Comparison of ENCODE assay signal across 10 cellular contexts in the genomic region with DNA sequence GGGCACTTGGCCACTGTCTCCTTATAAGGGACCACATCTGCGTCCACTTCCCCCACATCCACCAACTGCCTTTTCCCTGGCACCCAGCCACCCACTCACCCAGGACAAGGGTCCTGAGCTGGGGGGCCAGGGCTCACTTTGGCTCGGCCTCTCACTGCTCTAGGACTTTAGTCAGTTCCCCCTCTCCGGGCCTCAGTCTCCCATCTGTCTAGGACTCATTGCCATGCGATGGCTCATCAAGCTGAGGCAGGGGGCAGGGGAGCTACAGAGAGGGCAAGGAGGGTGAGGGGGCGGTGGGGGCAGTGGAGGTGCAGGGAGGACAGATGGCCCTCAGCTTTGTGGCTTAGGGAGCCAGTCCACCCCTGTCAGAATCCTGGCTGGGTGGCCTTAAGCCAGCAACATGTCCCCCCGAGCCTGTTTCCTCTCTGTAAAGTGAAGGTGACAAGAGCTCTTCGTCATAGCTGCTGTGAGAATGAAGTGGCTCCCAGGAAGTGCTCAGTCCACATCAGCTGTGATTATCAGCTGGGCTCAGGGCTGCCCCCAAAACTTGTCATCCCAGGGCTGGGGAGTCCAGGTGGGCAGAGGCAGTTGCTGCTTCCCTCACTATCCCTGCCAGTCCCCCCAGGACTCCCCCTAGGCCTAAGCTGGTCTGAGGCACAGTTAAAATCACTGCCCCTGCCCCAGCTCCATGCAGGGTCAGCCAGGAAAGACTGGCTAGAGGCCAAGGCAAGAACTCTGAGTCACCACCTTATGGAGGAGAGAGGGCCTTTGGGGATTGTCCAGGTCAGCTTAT. TPM values are rescaled to one million over a fixed set of nuclear protein-coding genes. Genes with fewer than 3 reads are reported as not detected.
A peak's percentile ranks its signal among the peaks of the same experiment; 100 is the strongest.
DNase-seq lines count a peak whose midpoint lies in the region; ATAC-seq and TF ChIP-seq lines count a peak whose summit lies in the region.
"Had no signal": no experiment of that assay in that cellular context is flagged by ENCODE, and none has a peak within 500 bp of the region (broad histone marks: within the 10 kb centered on the region; RNA-seq: fewer than 3 reads in every experiment).

No MANE protein-coding gene starts in this region.

- H3K36me3 Mint-ChIP-seq in chondrocyte (ENCODE audit: low read depth) (no peaks in the 10 kb centered on the region), progenitor cell of endocrine pancreas (ENCODE audit: insufficient read depth) (no peaks in the 10 kb centered on the region)

- no peak overlapping the region for H3K4me3 Mint-ChIP-seq in chondrocyte (ENCODE audit: unreplicated experiment)
- H3K4me3 Mint-ChIP-seq in progenitor cell of endocrine pancreas (ENCODE audit: low read depth), result no peak overlapping the region

- H3K27ac ChIP-seq in OCI-LY3 (ENCODE audit: low read length), result peak overlapping the region; percentile 94

- H3K4me2 ChIP-seq in OCI-LY3 (ENCODE audit: low read length), result peak overlapping the region; percentile 72

- H3K27me3 ChIP-seq in OCI-LY3 (ENCODE audit: low read depth, low read length), result no peaks in the 10 kb centered on the region

- H3K79me2 ChIP-seq in OCI-LY3 (ENCODE audit: low read length), result peaks cover 60% of the 10 kb centered on the region

- peak overlapping the region; percentile 75 for H3K27ac Mint-ChIP-seq in chondrocyte (ENCODE audit: unreplicated experiment)
- peak overlapping the region; percentile 29 for H3K27ac Mint-ChIP-seq in progenitor cell of endocrine pancreas

- no peak for TF ChIP-seq CTCF in OCI-LY3 (IDR thresholded peaks at IDR 0.05; ENCODE audit: low read depth, low read length)
- TF ChIP-seq CTCF in chondrocyte (IDR thresholded peaks at IDR 0.05), result no peak
- no peak for TF ChIP-seq CTCF in progenitor cell of endocrine pancreas (IDR thresholded peaks at IDR 0.05; ENCODE audit: unreplicated experiment)

- H4K20me1 ChIP-seq in OCI-LY3 (ENCODE audit: insufficient read depth, low read length), result peaks cover 30% of the 10 kb centered on the region

- peak overlapping the region; percentile 48 for H3K4me3 ChIP-seq in OCI-LY3 (ENCODE audit: low read length)

- H3K4me1 Mint-ChIP-seq in chondrocyte (ENCODE audit: low read depth) (peaks cover 27% of the 10 kb centered on the region), progenitor cell of endocrine pancreas (ENCODE audit: low read depth) (no peaks in the 10 kb centered on the region)

- peaks cover 89% of the 10 kb centered on the region for H3K4me1 ChIP-seq in OCI-LY3 (ENCODE audit: low read length)

- no peak overlapping the region for H2AFZ ChIP-seq in OCI-LY3 (ENCODE audit: low read depth, low read length)

- ATAC-seq in GM18519 (IDR thresholded peaks at IDR 0.05; ENCODE audit: low FRiP score, unreplicated experiment) (no peak), GM18520 (IDR thresholded peaks at IDR 0.05; ENCODE audit: unreplicated experiment) (no peak)

- H3K9me3 ChIP-seq in OCI-LY3 (ENCODE audit: insufficient read depth, low read length), result no peaks in the 10 kb centered on the region
- H3K9me3 ChIP-seq: heart left ventricle had no signal

- H3K9ac ChIP-seq in OCI-LY3 (ENCODE audit: low read length), result peak overlapping the region; percentile 88

- peaks cover 78% of the 10 kb centered on the region for H3K36me3 ChIP-seq in OCI-LY3 (replicated peaks; ENCODE audit: low read depth, low read length)

- DNase-seq in GM04503 (ENCODE audit: low read depth) (peak; percentile 43), chondrocyte (ENCODE audit: low spot score) (no peak), progenitor cell of endocrine pancreas (ENCODE audit: low spot score, unreplicated experiment) (no peak), putamen (ENCODE audit: low spot score) (no peak), inferior parietal cortex (ENCODE audit: extremely low spot score) (no peak)

- H3K9me3 Mint-ChIP-seq in chondrocyte (ENCODE audit: low read depth) (no peaks in the 10 kb centered on the region), progenitor cell of endocrine pancreas (ENCODE audit: low read depth) (no peaks in the 10 kb centered on the region)

- H3K27me3 Mint-ChIP-seq in chondrocyte (ENCODE audit: low read depth) (peaks cover 19% of the 10 kb centered on the region), progenitor cell of endocrine pancreas (peaks cover 8% of the 10 kb centered on the region)

RNA-seq across cellular contexts. Expression of a gene that starts 14.9 kb away (rescaled TPM):
- total RNA-seq in chondrocyte, result 0.20 TPM in 1 of 3 replicates, not detected in the others
- 1.7 and 1.9 TPM in 2 replicates for total RNA-seq in progenitor cell of endocrine pancreas

RNA-seq across cellular contexts. Expression of a gene that starts 16.9 kb away (rescaled TPM):
- total RNA-seq in chondrocyte, result not detected in 3 replicates
- 1.3 and 1.9 TPM in 2 replicates for total RNA-seq in progenitor cell of endocrine pancreas
- total RNA-seq: subcutaneous adipose tissue had no signal

RNA-seq across cellular contexts. Expression of a gene that starts 41.2 kb away (rescaled TPM):
- total RNA-seq in chondrocyte, result 11.3 to 27.7 TPM (median 14.6 TPM) in 3 replicates
- 13.8 and 14.5 TPM in 2 replicates for total RNA-seq in progenitor cell of endocrine pancreas

RNA-seq across cellular contexts. Expression of a gene that starts 53.1 kb away (rescaled TPM):
- total RNA-seq in chondrocyte (not detected in 3 replicates), progenitor cell of endocrine pancreas (not detected in 2 replicates)
